In genomic region chr6:129844118-129844891, GRCh38 we compare ENCODE assay signal across 14 cellular contexts. TPM values are rescaled to one million over a fixed set of nuclear protein-coding genes. Genes with fewer than 3 reads are reported as not detected.
DNase-seq lines count a peak whose midpoint lies in the region; ATAC-seq and TF ChIP-seq lines count a peak whose summit lies in the region.
"Had no signal": no experiment of that assay in that cellular context is flagged by ENCODE, and none has a peak within 500 bp of the region (broad histone marks: within the 10 kb centered on the region; RNA-seq: fewer than 3 reads in every experiment).

No MANE protein-coding gene starts in this region.

- no peak overlapping the region for H3K4me2 ChIP-seq in H9 (ENCODE audit: insufficient read depth, insufficient read length, low read length)

- no peak overlapping the region for H2BK120ac ChIP-seq in H9 (ENCODE audit: low read depth, low read length, poor library complexity, severe bottlenecking)

- H3K27me3 Mint-ChIP-seq in H9 (ENCODE audit: low read depth), result no peaks in the 10 kb centered on the region

- no peaks in the 10 kb centered on the region for H3K9me3 ChIP-seq in H9 (ENCODE audit: control insufficient read depth, low read depth, low read length)
- H3K9me3 ChIP-seq in SJSA1 (replicated peaks), result no peaks in the 10 kb centered on the region
- H3K9me3 ChIP-seq: neutrophil, stomach had no signal

- no CpG with 5 or more reads among the region's 10 CpGs for WGBS in H9 (ENCODE audit: extremely low coverage, insufficient read length, low lambda C conversion rate)

- no peak overlapping the region for H3K4me3 Mint-ChIP-seq in H9

- CTCF ChIA-PET in GM10248 (lab: Yijun Ruan, JAX), result interaction anchor here (1.1 to 1.4 kb wide), 4 partner anchors 8 to 69 kb away, joined by 3 to 6 read pairs (median 4); no protein-coding TSS in a partner anchor

- no peaks in the 10 kb centered on the region for H3K36me3 Mint-ChIP-seq in H9 (ENCODE audit: insufficient read depth in 1 of 3, low read depth in 3 of 3)

- no peaks in the 10 kb centered on the region for H4K20me1 ChIP-seq in H9 (ENCODE audit: control insufficient read depth, insufficient read depth, insufficient read length)

- H3K27ac ChIP-seq in H9 (ENCODE audit: insufficient read length, low read depth, low read length) (no peak overlapping the region), SJSA1 (peak overlapping the region; percentile 32; the same call in 1 of the 2 replicates), caudate nucleus (ENCODE audit: low read depth, low read length) (no peak overlapping the region)
- H3K27ac ChIP-seq: neutrophil, stomach, VCaP had no signal

- peak overlapping the region in 2 of 3 experiments; percentile 31 to 73; a peak in 2 of 7 replicates for H3K27ac Mint-ChIP-seq in H9

- no peak overlapping the region for H3K18ac ChIP-seq in H9 (ENCODE audit: insufficient read length, low read depth, low read length)

- H3K4me1 ChIP-seq in H9 (ENCODE audit: insufficient read depth, low read length) (peaks cover 3% of the 10 kb centered on the region; the same call in 1 of the 2 replicates), SJSA1 (replicated peaks) (peaks cover 21% of the 10 kb centered on the region)
- H3K4me1 ChIP-seq: stomach had no signal

- H3K9ac ChIP-seq in H9 (ENCODE audit: extremely low read depth, insufficient read length, low read length), result no peak overlapping the region

- H3K4ac ChIP-seq in H9 (ENCODE audit: low read depth, low read length), result no peak overlapping the region

- H4K5ac ChIP-seq in H9 (ENCODE audit: insufficient read length, low read depth, low read length), result no peak overlapping the region

- H2AFZ ChIP-seq in H9 (ENCODE audit: low read length), result no peak overlapping the region

- H2BK15ac ChIP-seq in H9 (ENCODE audit: low read depth, low read length), result no peak overlapping the region

- POLR2A ChIA-PET in GM10248 (lab: Yijun Ruan, JAX), result no interaction called here

- H2BK20ac ChIP-seq in H9 (ENCODE audit: low read depth, low read length, poor library complexity, severe bottlenecking), result no peak overlapping the region

- no peak overlapping the region for H3K14ac ChIP-seq in H9 (ENCODE audit: insufficient read depth, low read length)

- no peak overlapping the region for H2BK12ac ChIP-seq in H9 (ENCODE audit: insufficient read length, low read depth, low read length)

- H2AK5ac ChIP-seq in H9 (ENCODE audit: insufficient read length, low read length), result no peak overlapping the region

- H4K8ac ChIP-seq in H9 (replicated peaks; ENCODE audit: insufficient read length, low read depth, low read length), result no peak overlapping the region

- no peaks in the 10 kb centered on the region for H3K9me3 Mint-ChIP-seq in H9

- DNase-seq in H9, result peak; percentile 55
- DNase-seq in SJSA1 (ENCODE audit: low read depth in 1 of 2, low spot score in 2 of 2), result peak; percentile 66 to 69
- peak; percentile 54 for DNase-seq in fibroblast of pulmonary artery (ENCODE audit: low read depth)
- DNase-seq in pulmonary artery endothelial cell (ENCODE audit: low read depth, low spot score), result peak; percentile 5
- DNase-seq in caudate nucleus (lab: John Stamatoyannopoulos, UW), result no peak
- no peak for DNase-seq in GM10248 (ENCODE audit: extremely low spot score)
- no peak for DNase-seq in SHP77 (lab: John Stamatoyannopoulos, UW)
- DNase-seq: DMS153, NCI-H187 treated with DMSO at 0.1 percent for 48 hours, stomach had no signal

- no peak for ATAC-seq in HG02938 (IDR thresholded peaks at IDR 0.05; ENCODE audit: unreplicated experiment)

- no peaks in the 10 kb centered on the region for H3K27me3 ChIP-seq in H9 (ENCODE audit: insufficient read depth, low read length)
- H3K27me3 ChIP-seq in SJSA1 (replicated peaks), result no peaks in the 10 kb centered on the region
- H3K27me3 ChIP-seq: neutrophil, stomach had no signal

- H2BK5ac ChIP-seq in H9 (ENCODE audit: insufficient read length, low read length), result no peak overlapping the region

- no peaks in the 10 kb centered on the region for H3K79me2 ChIP-seq in H9 (ENCODE audit: insufficient read depth, low read length)

- no peak overlapping the region for H3T11ph ChIP-seq in H9 (ENCODE audit: low read length)

- H3K4me1 Mint-ChIP-seq in H9, result peaks cover 0 to 7% of the 10 kb centered on the region in 2 experiments; a peak in 3 of 4 replicates

- no peaks in the 10 kb centered on the region for H3K23me2 ChIP-seq in H9 (ENCODE audit: insufficient read length, low read depth, low read length, poor library complexity, severe bottlenecking)

- no peak overlapping the region for H3K4me3 ChIP-seq in SJSA1
- no peak overlapping the region for H3K4me3 ChIP-seq in fibroblast of pulmonary artery (replicated peaks; ENCODE audit: low read depth, low read length)
- H3K4me3 ChIP-seq: stomach had no signal

- no peaks in the 10 kb centered on the region for H3K36me3 ChIP-seq in SJSA1
- H3K36me3 ChIP-seq: neutrophil, stomach had no signal

- no peak overlapping the region for H3K56ac ChIP-seq in H9 (ENCODE audit: insufficient read length, low read depth, low read length)

- H3K79me1 ChIP-seq in H9 (ENCODE audit: insufficient read depth, low read depth, low read length, poor library complexity, severe bottlenecking), result no peaks in the 10 kb centered on the region

- TF ChIP-seq CTCF in H9 (conservative IDR thresholded peaks at IDR 0.05) (no peak), fibroblast of pulmonary artery (IDR thresholded peaks at IDR 0.05; ENCODE audit: low read length, missing control alignments) (no peak), GM10248 (IDR thresholded peaks at IDR 0.05; ENCODE audit: control extremely low read depth, extremely low read depth, low read depth, missing control alignments) (no peak)

- no peak overlapping the region for H4K91ac ChIP-seq in H9 (ENCODE audit: insufficient read length, low read depth, low read length)

- H3K23ac ChIP-seq in H9 (ENCODE audit: insufficient read length, low read depth, low read length), result no peak overlapping the region

RNA-seq across cellular contexts. Expression of gene TMEM244, which starts 16.8 kb away (rescaled TPM):
- total RNA-seq in H9 (2021), result not detected in 2 replicates
- total RNA-seq in SJSA1 (2014; rRNA removed; shearing (Covaris generic)), result not detected in 2 replicates
- total RNA-seq in pulmonary artery endothelial cell, result not detected in 2 replicates
- total RNA-seq: cerebellum, stomach had no signal

Comparison
In these comparisons a context has a peak if more than half of its experiments do, and no peak if none do; other contexts are left out.
1. DNase-seq: peak in H9 (single experiment), SJSA1 (2 of 2), fibroblast of pulmonary artery (single experiment) and pulmonary artery endothelial cell (single experiment); none in caudate nucleus (0 of 61), GM10248 (single experiment) and SHP77 (0 of 2).